Comparison of ENCODE assay signal across 12 cellular contexts in genomic region chr7:7675686-7676085, GRCh38.
"Had no signal": no experiment of that assay in that cellular context is flagged by ENCODE, and none has a peak within 500 bp of the region (broad histone marks: within the 10 kb centered on the region; RNA-seq: fewer than 3 reads in every experiment).

No MANE protein-coding gene starts in this region.

- DNase-seq: activated CD4-positive, alpha-beta T cell treated with anti-CD3 and anti-CD28 coated beads for 4 hours; activated T-cell treated with anti-CD3 and anti-CD28 coated beads, Interleukin-2, amount 50 U/mL, for 4 hours; colonic mucosa; effector CD4-positive, alpha-beta T cell; heart left ventricle; psoas muscle; right lobe of liver; stimulated activated naive B cell treated with anti-CD40 and anti-IgM and Interleukin-4, amounts not matched to agents 10 μg/mL and 1 μg/mL and 100 μg/mL, for 72 hours; SW 1271; T-helper 9 cell; upper lobe of right lung had no signal

- H3K4me3 ChIP-seq: colonic mucosa, heart left ventricle, psoas muscle, right lobe of liver, upper lobe of right lung had no signal

- ATAC-seq: activated T-cell treated with anti-CD3 and anti-CD28 coated beads, Interleukin-2, amount 50 U/mL, for 4 hours; heart left ventricle; left lobe of liver; psoas muscle; right lobe of liver; stimulated activated naive B cell treated with anti-CD40 and anti-IgM and Interleukin-4, amounts not matched to agents 10 μg/mL and 1 μg/mL and 100 μg/mL, for 72 hours; upper lobe of right lung had no signal

- H3K27me3 ChIP-seq: colonic mucosa, heart left ventricle, right lobe of liver, upper lobe of right lung had no signal

- H3K9me3 ChIP-seq: colonic mucosa, right lobe of liver, upper lobe of right lung had no signal

- H3K4me1 ChIP-seq: colonic mucosa, upper lobe of right lung had no signal

- H3K36me3 ChIP-seq: colonic mucosa, right lobe of liver, upper lobe of right lung had no signal

- H3K4me3 Mint-ChIP-seq: activated T-cell treated with anti-CD3 and anti-CD28 coated beads, Interleukin-2, amount 50 U/mL, for 4 hours; stimulated activated naive B cell treated with anti-CD40 and anti-IgM and Interleukin-4, amounts not matched to agents 10 μg/mL and 1 μg/mL and 100 μg/mL, for 72 hours had no signal

- H3K27ac Mint-ChIP-seq: stimulated activated naive B cell treated with anti-CD40 and anti-IgM and Interleukin-4, amounts not matched to agents 10 μg/mL and 1 μg/mL and 100 μg/mL, for 72 hours had no signal

- H3K27ac ChIP-seq: colonic mucosa, heart left ventricle, psoas muscle, right lobe of liver, upper lobe of right lung had no signal

- H3K27me3 Mint-ChIP-seq: stimulated activated naive B cell treated with anti-CD40 and anti-IgM and Interleukin-4, amounts not matched to agents 10 μg/mL and 1 μg/mL and 100 μg/mL, for 72 hours had no signal
